In the genomic region with DNA sequence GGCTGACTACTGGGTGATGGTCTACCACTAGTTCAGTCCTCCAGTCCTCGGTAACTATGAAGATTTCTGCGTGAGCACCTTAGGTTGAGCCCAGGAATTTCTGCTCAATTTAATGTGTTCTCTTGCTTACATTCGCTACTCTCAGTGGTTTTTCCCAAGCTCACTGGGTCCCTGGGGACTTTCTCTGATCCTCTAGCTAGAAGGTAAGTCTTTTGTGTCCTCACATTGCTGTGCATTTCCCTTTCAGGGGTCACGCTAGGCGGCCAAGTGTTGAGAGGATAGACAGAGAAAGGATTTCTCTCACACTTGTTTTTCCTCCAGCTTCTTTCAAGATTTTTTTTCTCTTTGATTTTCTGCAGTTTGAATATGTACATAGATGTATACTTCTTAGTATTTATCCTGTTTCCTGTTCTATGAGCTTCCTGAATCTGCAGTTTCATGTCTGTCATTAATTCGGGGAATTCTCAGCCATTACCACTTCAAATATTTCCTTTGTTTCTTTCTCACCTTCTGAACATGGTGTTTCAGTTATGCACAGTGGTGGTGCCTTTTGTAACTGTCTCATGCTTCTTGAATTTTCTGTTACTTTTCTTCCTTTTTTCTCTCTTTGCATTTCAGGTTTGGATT, we compare ENCODE assay signal across 1 cellular context.
TF ChIP-seq lines count a peak whose summit lies in the region.

No MANE protein-coding gene starts in this region.

TF ChIP-seq in neural cell, 6 proteins besides CTCF, POLR2A, EP300 and RAD21 (continued from another document):
- TF ChIP-seq, protein P1, sequence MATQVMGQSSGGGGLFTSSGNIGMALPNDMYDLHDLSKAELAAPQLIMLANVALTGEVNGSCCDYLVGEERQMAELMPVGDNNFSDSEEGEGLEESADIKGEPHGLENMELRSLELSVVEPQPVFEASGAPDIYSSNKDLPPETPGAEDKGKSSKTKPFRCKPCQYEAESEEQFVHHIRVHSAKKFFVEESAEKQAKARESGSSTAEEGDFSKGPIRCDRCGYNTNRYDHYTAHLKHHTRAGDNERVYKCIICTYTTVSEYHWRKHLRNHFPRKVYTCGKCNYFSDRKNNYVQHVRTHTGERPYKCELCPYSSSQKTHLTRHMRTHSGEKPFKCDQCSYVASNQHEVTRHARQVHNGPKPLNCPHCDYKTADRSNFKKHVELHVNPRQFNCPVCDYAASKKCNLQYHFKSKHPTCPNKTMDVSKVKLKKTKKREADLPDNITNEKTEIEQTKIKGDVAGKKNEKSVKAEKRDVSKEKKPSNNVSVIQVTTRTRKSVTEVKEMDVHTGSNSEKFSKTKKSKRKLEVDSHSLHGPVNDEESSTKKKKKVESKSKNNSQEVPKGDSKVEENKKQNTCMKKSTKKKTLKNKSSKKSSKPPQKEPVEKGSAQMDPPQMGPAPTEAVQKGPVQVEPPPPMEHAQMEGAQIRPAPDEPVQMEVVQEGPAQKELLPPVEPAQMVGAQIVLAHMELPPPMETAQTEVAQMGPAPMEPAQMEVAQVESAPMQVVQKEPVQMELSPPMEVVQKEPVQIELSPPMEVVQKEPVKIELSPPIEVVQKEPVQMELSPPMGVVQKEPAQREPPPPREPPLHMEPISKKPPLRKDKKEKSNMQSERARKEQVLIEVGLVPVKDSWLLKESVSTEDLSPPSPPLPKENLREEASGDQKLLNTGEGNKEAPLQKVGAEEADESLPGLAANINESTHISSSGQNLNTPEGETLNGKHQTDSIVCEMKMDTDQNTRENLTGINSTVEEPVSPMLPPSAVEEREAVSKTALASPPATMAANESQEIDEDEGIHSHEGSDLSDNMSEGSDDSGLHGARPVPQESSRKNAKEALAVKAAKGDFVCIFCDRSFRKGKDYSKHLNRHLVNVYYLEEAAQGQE (IDR thresholded peaks at IDR 0.05; ENCODE audit: borderline replicate concordance): no peak
- TF ChIP-seq EZH2 (IDR thresholded peaks at IDR 0.05; ENCODE audit: borderline replicate concordance, insufficient read depth, low read length, poor library complexity, severe bottlenecking) (no peak), TAF1 (IDR thresholded peaks at IDR 0.05; ENCODE audit: low read depth) (no peak), MXI1 (conservative IDR thresholded peaks at IDR 0.05; ENCODE audit: poor library complexity, severe bottlenecking) (no peak), SMC3 (conservative IDR thresholded peaks at IDR 0.05; ENCODE audit: poor library complexity) (no peak)
TF ChIP-seq in neural cell: peak in this region for 0.
